1 cellular context compared by ENCODE assay signal in genomic region chr16:87339086-87339723, GRCh38.
TF ChIP-seq lines count a peak whose summit lies in the region.

No MANE protein-coding gene starts in this region.

TF ChIP-seq in HCT116, 20 proteins besides CTCF, POLR2A, EP300 and RAD21 (continued from another document):
- TF ChIP-seq ZBTB33 (IDR thresholded peaks at IDR 0.05; ENCODE audit: extremely low read depth, insufficient replicate concordance, low read length): no peak
- TF ChIP-seq JUND (IDR thresholded peaks at IDR 0.05): no peak
- TF ChIP-seq ELF1 (IDR thresholded peaks at IDR 0.05; ENCODE audit: borderline replicate concordance, low read depth): no peak
- no peak for TF ChIP-seq FOSL1 (IDR thresholded peaks at IDR 0.05; ENCODE audit: low read depth)
- TF ChIP-seq YY1 (IDR thresholded peaks at IDR 0.05; ENCODE audit: extremely low read depth, insufficient replicate concordance, low read depth, low read length): no peak
- no peak for TF ChIP-seq ZFX (IDR thresholded peaks at IDR 0.05)
